20 cellular contexts compared by ENCODE assay signal in genomic region chr3:78823859-78824258, GRCh38.
DNase-seq lines count a peak whose midpoint lies in the region; ATAC-seq and TF ChIP-seq lines count a peak whose summit lies in the region.
"Had no signal": no experiment of that assay in that cellular context is flagged by ENCODE, and none has a peak within 500 bp of the region (broad histone marks: within the 10 kb centered on the region; RNA-seq: fewer than 3 reads in every experiment).

No MANE protein-coding gene starts in this region.

- H3K9me3 ChIP-seq in RWPE2 (ENCODE audit: severe bottlenecking) (no peaks in the 10 kb centered on the region), prostate gland (no peaks in the 10 kb centered on the region), A673 (ENCODE audit: low read depth, low read length, poor library complexity, severe bottlenecking) (no peaks in the 10 kb centered on the region)
- H3K9me3 ChIP-seq: BE2C, esophagus muscularis mucosa, Peyer's patch had no signal

- DNase-seq in ELR (ENCODE audit: low read depth) (peak; percentile 65), RWPE2 (ENCODE audit: low spot score) (no peak), fibroblast of mammary gland (ENCODE audit: low read depth) (peak; percentile 63), prostate gland (ENCODE audit: low spot score) (peak; percentile 8), DMS153 (lab: John Stamatoyannopoulos, UW) (no peak), left lobe of liver (ENCODE audit: low spot score) (no peak), A673 (ENCODE audit: low spot score) (no peak), NCI-H345 (lab: John Stamatoyannopoulos, UW) (no peak)
- DNase-seq: activated B cell treated with CpG ODN at 0.5 μM for 24 hours; activated CD8-positive, alpha-beta memory T cell treated with anti-CD3 and anti-CD28 coated beads, Interleukin-2, amount 10 ng/mL, durations not matched to agents 7 days and 5 days; activated gamma-delta T cell; BE2C; H9; naive thymus-derived CD4-positive, alpha-beta T cell; NCI-H2107; NCI-H774; Peyer's patch; posterior cingulate gyrus; T-helper 1 cell had no signal

- intact Hi-C loops in prostate gland (cut with DNase I): no loop called here
- intact Hi-C loops in A673 (cut with micrococcal nuclease; ENCODE audit: unreplicated experiment): no loop called here

- 51% methylated on average over 1 of the region's 1 CpG for WGBS in prostate gland

- H3K27me3 ChIP-seq in RWPE2 (ENCODE audit: insufficient read depth, poor library complexity, severe bottlenecking): no peaks in the 10 kb centered on the region
- no peaks in the 10 kb centered on the region for H3K27me3 ChIP-seq in prostate gland (replicated peaks; ENCODE audit: insufficient read depth)
- H3K27me3 ChIP-seq in A673 (replicated peaks; ENCODE audit: insufficient read depth, low read depth, low read length, poor library complexity): no peaks in the 10 kb centered on the region
- H3K27me3 ChIP-seq: esophagus muscularis mucosa, Peyer's patch had no signal

- H3K27ac ChIP-seq in RWPE2 (ENCODE audit: poor library complexity, severe bottlenecking) (no peak overlapping the region), prostate gland (no peak overlapping the region), A673 (ENCODE audit: low read depth, low read length, poor library complexity, severe bottlenecking) (no peak overlapping the region)
- H3K27ac ChIP-seq: esophagus muscularis mucosa, Peyer's patch had no signal

- H3K4me3 ChIP-seq in RWPE2 (ENCODE audit: severe bottlenecking) (no peak overlapping the region), fibroblast of mammary gland (ENCODE audit: control insufficient read depth, low read depth, low read length) (no peak overlapping the region), prostate gland (no peak overlapping the region), A673 (ENCODE audit: low read depth, low read length, poor library complexity, severe bottlenecking) (no peak overlapping the region)
- H3K4me3 ChIP-seq: esophagus muscularis mucosa, Peyer's patch had no signal

- POLR2A ChIA-PET in A673 (lab: Charles Lee; ENCODE audit: low non-redundant PET): no interaction called here

- TF ChIP-seq CTCF in RWPE2 (IDR thresholded peaks at IDR 0.05; ENCODE audit: poor library complexity, severe bottlenecking): no peak
- TF ChIP-seq CTCF in fibroblast of mammary gland (conservative IDR thresholded peaks at IDR 0.05; ENCODE audit: control insufficient read depth, insufficient read depth, low read depth, low read length): no peak
- TF ChIP-seq CTCF in prostate gland (IDR thresholded peaks at IDR 0.05): no peak
- no peak for TF ChIP-seq CTCF in A673 (conservative IDR thresholded peaks at IDR 0.05; ENCODE audit: low read depth, low read length)

- peaks cover 11% of the 10 kb centered on the region for H3K4me1 ChIP-seq in RWPE2 (ENCODE audit: insufficient read depth, poor library complexity, severe bottlenecking)
- no peaks in the 10 kb centered on the region for H3K4me1 ChIP-seq in prostate gland (replicated peaks)
- peaks cover 10% of the 10 kb centered on the region for H3K4me1 ChIP-seq in A673 (ENCODE audit: insufficient read depth, low read length, poor library complexity, severe bottlenecking)
- H3K4me1 ChIP-seq: Peyer's patch had no signal

- TF ChIP-seq POLR2A in prostate gland (IDR thresholded peaks at IDR 0.05): no peak

- H3K36me3 ChIP-seq in RWPE2 (ENCODE audit: low read depth): no peaks in the 10 kb centered on the region
- no peaks in the 10 kb centered on the region for H3K36me3 ChIP-seq in prostate gland
- H3K36me3 ChIP-seq in A673 (ENCODE audit: insufficient read depth, low read length, poor library complexity, severe bottlenecking): no peaks in the 10 kb centered on the region
- H3K36me3 ChIP-seq: BE2C, esophagus muscularis mucosa, Peyer's patch had no signal

- ATAC-seq in RWPE2 (ENCODE audit: low read depth) (peak; percentile 89), left lobe of liver (no peak)
- ATAC-seq: activated CD8-positive, alpha-beta memory T cell treated with anti-CD3 and anti-CD28 coated beads, Interleukin-2, amount 10 ng/mL, durations not matched to agents 7 days and 5 days; naive thymus-derived CD4-positive, alpha-beta T cell had no signal

- BruUV-seq in A673 (replicated peaks; lab: Mats Ljungman, UMichigan): no TSS peak

- CTCF ChIA-PET in A673 (lab: Charles Lee): no interaction called here

Comparison
In these comparisons a context has a peak if more than half of its experiments do, and no peak if none do; other contexts are left out.
1. DNase-seq: peak in ELR (single experiment), fibroblast of mammary gland (single experiment) and prostate gland (single experiment); none in RWPE2 (single experiment), DMS153 (single experiment), left lobe of liver (single experiment), A673 (single experiment) and NCI-H345 (single experiment).